In genomic region chr12:52149651-52150241, GRCh38 we compare ENCODE assay signal across 13 cellular contexts. TPM values are rescaled to one million over a fixed set of nuclear protein-coding genes. Genes with fewer than 3 reads are reported as not detected.
DNase-seq lines count a peak whose midpoint lies in the region; ATAC-seq and TF ChIP-seq lines count a peak whose summit lies in the region.
"Had no signal": no experiment of that assay in that cellular context is flagged by ENCODE, and none has a peak within 500 bp of the region (broad histone marks: within the 10 kb centered on the region; RNA-seq: fewer than 3 reads in every experiment).

No MANE protein-coding gene starts in this region.

- peak overlapping the region; percentile 96 for H3K27ac ChIP-seq in fibroblast of lung (ENCODE audit: insufficient read depth, low read length)
- H3K27ac ChIP-seq in skin epidermis: peak overlapping the region in 20 of 21 experiments; percentile 63 to 99 (median 97)

- no peaks in the 10 kb centered on the region for H3K36me3 ChIP-seq in fibroblast of lung (ENCODE audit: control insufficient read depth, insufficient read depth, low read length)

- in situ Hi-C loops in G401 (cut with HindIII; ENCODE audit: low sequenced_read_pairs): no loop called here

- ATAC-seq in GM19395 (IDR thresholded peaks at IDR 0.05; ENCODE audit: unreplicated experiment): no peak
- no peak for ATAC-seq in HG03280 (IDR thresholded peaks at IDR 0.05; ENCODE audit: unreplicated experiment)
- ATAC-seq: esophagus mucosa, GM12878 had no signal

- H3K4me3 ChIP-seq in fibroblast of lung (replicated peaks in 1 of 4; ENCODE audit: control extremely low read depth in 1 of 4, insufficient read depth in 1 of 4, low read depth in 3 of 4, low read length in 4 of 4): no peak overlapping the region
- no peak overlapping the region for H3K4me3 ChIP-seq in skin epidermis
- H3K4me3 ChIP-seq: GM12878 had no signal

- H3K4me1 ChIP-seq in fibroblast of lung (ENCODE audit: control insufficient read depth, extremely low read depth, insufficient read depth, low read length): peaks cover 35% of the 10 kb centered on the region

- H3K4me2 ChIP-seq in fibroblast of lung (ENCODE audit: extremely low read depth, insufficient read depth, low read length): no peak overlapping the region

- no peaks in the 10 kb centered on the region for H3K27me3 ChIP-seq in fibroblast of lung (ENCODE audit: control insufficient read depth, insufficient read depth, low read length)

- no peak overlapping the region for H3K9ac ChIP-seq in fibroblast of lung (ENCODE audit: insufficient read depth, low read length)

- DNase-seq in G401 (ENCODE audit: low spot score) (peak; percentile 11), SW480 (ENCODE audit: low spot score) (peak; percentile 50), fibroblast of lung (ENCODE audit: low read depth in 2 of 2) (no peak), NCI-H2081 (lab: John Stamatoyannopoulos, UW) (no peak)
- no peak for DNase-seq in activated CD8-positive, alpha-beta memory T cell treated with anti-CD3 and anti-CD28 coated beads, Interleukin-2, amount 50 U/mL, for 4 hours
- DNase-seq: activated CD8-positive, alpha-beta memory T cell treated with anti-CD3 and anti-CD28 coated beads, Interleukin-2, amount 50 U/mL, for 48 hours; CD8-positive, alpha-beta memory T cell; nephron progenitor cell had no signal

- peak overlapping the region; percentile 7 for H2AFZ ChIP-seq in fibroblast of lung (ENCODE audit: low read length)

- no peaks in the 10 kb centered on the region for H3K79me2 ChIP-seq in fibroblast of lung (ENCODE audit: control insufficient read depth, insufficient read depth, low read length)

- no peaks in the 10 kb centered on the region for H4K20me1 ChIP-seq in fibroblast of lung (ENCODE audit: control insufficient read depth, extremely low read depth, insufficient read depth, low read length)

- TF ChIP-seq CTCF in fibroblast of lung (conservative IDR thresholded peaks at IDR 0.05 in 1 of 2, IDR thresholded peaks at IDR 0.05 in 1 of 2; ENCODE audit: low read depth in 1 of 2, low read length in 2 of 2): no peak

- no peaks in the 10 kb centered on the region for H3K9me3 ChIP-seq in fibroblast of lung (ENCODE audit: control insufficient read depth, insufficient read depth, low read depth, low read length)

RNA-seq across cellular contexts. Expression of gene KRT80, which starts 42.1 kb away (rescaled TPM):
- total RNA-seq in G401 (2014; rRNA removed; shearing (Covaris generic)): 0.37 and 0.44 TPM in 2 replicates
- under 0.01 and 0.17 TPM in 2 replicates for total RNA-seq in fibroblast of lung
- polyA plus RNA-seq in fibroblast of lung: 0.90 and 1.0 TPM in 2 replicates
- 0.83 and 1.1 TPM in 2 replicates for polyA plus RNA-seq in fibroblast of lung (2012)
- polyA minus RNA-seq in fibroblast of lung (ENCODE audit: low replicate concordance): 0.89 and 1.5 TPM in 2 replicates
- total RNA-seq: CD8-positive, alpha-beta memory T cell; GM12878 had no signal
- polyA plus RNA-seq: CD8-positive, alpha-beta memory T cell had no signal

Comparison
In these comparisons a context has a peak if more than half of its experiments do, and no peak if none do; other contexts are left out.
1. DNase-seq: peak in G401 (single experiment) and SW480 (single experiment); none in fibroblast of lung (0 of 2), activated CD8-positive, alpha-beta memory T cell treated with anti-CD3 and anti-CD28 coated beads, Interleukin-2, amount 50 U/mL, for 4 hours (single experiment) and NCI-H2081 (0 of 2).